Comparison of ENCODE assay signal across 8 cellular contexts in the genomic region with DNA sequence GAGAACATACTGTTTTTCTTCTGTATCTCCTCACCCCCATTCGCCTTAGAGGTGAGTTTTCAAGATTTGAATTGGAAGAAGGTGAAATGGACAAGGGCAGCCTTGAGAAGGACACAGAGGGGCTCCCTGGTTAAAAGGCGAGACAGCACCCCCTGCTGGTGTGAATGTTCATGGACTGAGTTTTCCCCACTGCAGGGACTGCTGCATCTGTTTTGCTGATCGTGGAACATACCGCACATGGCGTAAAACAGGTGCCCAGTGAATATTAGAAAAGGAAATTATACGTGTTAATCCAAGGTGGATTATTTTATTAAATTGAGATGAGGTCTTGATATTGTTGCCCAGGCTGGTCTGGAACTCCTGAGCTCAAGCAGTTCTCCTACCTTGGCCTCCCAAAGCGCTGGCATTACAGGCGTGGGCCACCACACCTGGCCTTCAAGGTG. TPM values are rescaled to one million over a fixed set of nuclear protein-coding genes. Genes with fewer than 3 reads are reported as not detected.
A peak's percentile ranks its signal among the peaks of the same experiment; 100 is the strongest.
DNase-seq lines count a peak whose midpoint lies in the region; ATAC-seq and TF ChIP-seq lines count a peak whose summit lies in the region.

No MANE protein-coding gene starts in this region.

- no peaks in the 10 kb centered on the region for H3K4me1 ChIP-seq in foreskin keratinocyte
- H3K4me1 ChIP-seq in osteoblast (ENCODE audit: insufficient read depth, low read length) = peaks cover 6% of the 10 kb centered on the region

- peaks cover 2% of the 10 kb centered on the region for H3K79me2 ChIP-seq in osteoblast (ENCODE audit: insufficient read depth, low read length)

- no peak overlapping the region for H3K4me3 Mint-ChIP-seq in activated T-helper 2 cell treated with anti-CD3 and anti-CD28 coated beads, Interferon-gamma antibody, Interleukin-2, Interleukin-4, amounts not matched to agents 10 μg/mL and 5 μg/mL and 100 μg/mL, durations not matched to agents 14 hours and 24 hours and 36 hours (ENCODE audit: low read depth)

- H3K27me3 Mint-ChIP-seq in activated T-helper 2 cell treated with anti-CD3 and anti-CD28 coated beads, Interferon-gamma antibody, Interleukin-2, Interleukin-4, amounts not matched to agents 10 μg/mL and 5 μg/mL and 100 μg/mL, durations not matched to agents 14 hours and 24 hours and 36 hours (ENCODE audit: low read depth) = no peaks in the 10 kb centered on the region

- H3K27ac ChIP-seq in foreskin keratinocyte = no peak overlapping the region
- H3K27ac ChIP-seq in osteoblast (ENCODE audit: low read depth, low read length) = no peak overlapping the region
- H3K27ac ChIP-seq in temporal lobe (ENCODE audit: low read depth, low read length) = peak overlapping the region; percentile 40

- H3K36me3 Mint-ChIP-seq in activated T-helper 2 cell treated with anti-CD3 and anti-CD28 coated beads, Interferon-gamma antibody, Interleukin-2, Interleukin-4, amounts not matched to agents 10 μg/mL and 5 μg/mL and 100 μg/mL, durations not matched to agents 14 hours and 24 hours and 36 hours (ENCODE audit: low read depth) = peaks cover 44% of the 10 kb centered on the region

- H4K20me1 ChIP-seq in osteoblast (ENCODE audit: insufficient read depth, low read length) = peaks cover 5% of the 10 kb centered on the region

- no peak overlapping the region for H2AFZ ChIP-seq in osteoblast (ENCODE audit: low read length)

- TF ChIP-seq CTCF in foreskin keratinocyte (conservative IDR thresholded peaks at IDR 0.05) (peak; percentile 78), osteoblast (IDR thresholded peaks at IDR 0.05; ENCODE audit: extremely low read depth, low read depth, low read length) (peak; percentile 89)

- H3K36me3 ChIP-seq in osteoblast (ENCODE audit: insufficient read depth, low read length) = peaks cover 25% of the 10 kb centered on the region

- ATAC-seq in foreskin keratinocyte = peak; percentile 66
- no peak for ATAC-seq in HG02588 (IDR thresholded peaks at IDR 0.05; ENCODE audit: unreplicated experiment)

- peaks cover 11% of the 10 kb centered on the region for H3K4me1 Mint-ChIP-seq in activated T-helper 2 cell treated with anti-CD3 and anti-CD28 coated beads, Interferon-gamma antibody, Interleukin-2, Interleukin-4, amounts not matched to agents 10 μg/mL and 5 μg/mL and 100 μg/mL, durations not matched to agents 14 hours and 24 hours and 36 hours (ENCODE audit: low read depth)

- H3K27ac Mint-ChIP-seq in activated T-helper 2 cell treated with anti-CD3 and anti-CD28 coated beads, Interferon-gamma antibody, Interleukin-2, Interleukin-4, amounts not matched to agents 10 μg/mL and 5 μg/mL and 100 μg/mL, durations not matched to agents 14 hours and 24 hours and 36 hours = no peak overlapping the region

- no peak overlapping the region for H3K4me2 ChIP-seq in osteoblast (ENCODE audit: insufficient read depth, low read length)

- H3K4me3 ChIP-seq in osteoblast (ENCODE audit: insufficient read depth, low read length) = no peak overlapping the region

- intact Hi-C loops in activated T-helper 2 cell treated with anti-CD3 and anti-CD28 coated beads, Interferon-gamma antibody, Interleukin-2, Interleukin-4, amounts not matched to agents 10 μg/mL and 5 μg/mL and 100 μg/mL, durations not matched to agents 14 hours and 24 hours and 36 hours (cut with micrococcal nuclease) = loop anchor here (5.0 kb wide), 1 partner anchor 62 kb away; a partner anchor contains a TSS

- no peaks in the 10 kb centered on the region for H3K9me3 Mint-ChIP-seq in activated T-helper 2 cell treated with anti-CD3 and anti-CD28 coated beads, Interferon-gamma antibody, Interleukin-2, Interleukin-4, amounts not matched to agents 10 μg/mL and 5 μg/mL and 100 μg/mL, durations not matched to agents 14 hours and 24 hours and 36 hours

- DNase-seq in COLO668 (lab: John Stamatoyannopoulos, UW; ENCODE audit: unreplicated experiment) (peak; percentile 64), HuH-7 (ENCODE audit: low spot score) (peak; percentile 84), RPMI7951 (ENCODE audit: low read depth) (peak; percentile 54), foreskin keratinocyte (peak; percentile 9 to 27), osteoblast (ENCODE audit: insufficient read length, low spot score, missing footprints) (peak; percentile 96)
- peak; percentile 58 for DNase-seq in activated T-helper 2 cell treated with anti-CD3 and anti-CD28 coated beads, Interferon-gamma antibody, Interleukin-2, Interleukin-4, amounts not matched to agents 10 μg/mL and 5 μg/mL and 100 μg/mL, durations not matched to agents 14 hours and 24 hours and 36 hours (ENCODE audit: low spot score)

- H3K9me3 ChIP-seq in osteoblast (ENCODE audit: low read depth, low read length) = no peaks in the 10 kb centered on the region

- H3K27me3 ChIP-seq in foreskin keratinocyte (no peaks in the 10 kb centered on the region), osteoblast (ENCODE audit: insufficient read depth, low read length) (no peaks in the 10 kb centered on the region)

RNA-seq across cellular contexts. Expression of a gene that starts 54.5 kb away (rescaled TPM):
- 48.8 and 63.1 TPM in 2 replicates for total RNA-seq in RPMI7951 (2014; rRNA removed; shearing (Covaris generic))
- 88.8 and 97.7 TPM in 2 replicates for total RNA-seq in activated T-helper 2 cell treated with anti-CD3 and anti-CD28 coated beads, Interferon-gamma antibody, Interleukin-2, Interleukin-4, amounts not matched to agents 10 μg/mL and 5 μg/mL and 100 μg/mL, durations not matched to agents 14 hours and 24 hours and 36 hours
- 66.5 and 74.9 TPM in 2 replicates for total RNA-seq in foreskin keratinocyte
- polyA plus RNA-seq in foreskin keratinocyte = 23.4 and 28.4 TPM in 2 replicates
- 28.3 and 31.5 TPM in 2 replicates for total RNA-seq in osteoblast
- 6.4 TPM for total RNA-seq in temporal lobe

Comparison
In these comparisons a context has a peak if more than half of its experiments do, and no peak if none do; other contexts are left out.
1. DNase-seq: peak in every context shown above with its lines; median percentile 96 in osteoblast; 84 in HuH-7; 64 in COLO668; 58 in activated T-helper 2 cell treated with anti-CD3 and anti-CD28 coated beads, Interferon-gamma antibody, Interleukin-2, Interleukin-4, amounts not matched to agents 10 μg/mL and 5 μg/mL and 100 μg/mL, durations not matched to agents 14 hours and 24 hours and 36 hours; 54 in RPMI7951; 18 in foreskin keratinocyte.